In the genomic region with DNA sequence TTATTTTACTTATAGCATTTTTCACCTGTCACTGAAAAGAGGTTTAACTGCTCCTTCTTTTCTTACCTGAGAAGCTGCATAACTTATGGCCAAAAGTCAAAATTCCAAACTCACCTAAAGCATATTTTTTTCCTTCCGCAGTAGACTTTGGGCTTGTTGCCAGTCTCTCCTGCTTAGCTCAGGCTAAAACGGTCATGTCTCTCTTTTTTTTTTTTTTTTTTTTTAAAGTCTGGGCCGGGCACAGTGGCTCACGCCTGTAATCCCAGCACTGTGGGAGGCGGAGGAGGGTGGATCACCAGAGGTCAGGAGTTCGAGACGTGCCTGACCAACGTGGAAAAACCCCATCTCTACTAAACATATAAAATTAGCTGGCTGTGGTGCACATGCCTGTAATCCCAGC, we compare ENCODE assay signal across 14 cellular contexts.
"Had no signal": no experiment of that assay in that cellular context is flagged by ENCODE, and none has a peak within 500 bp of the region (broad histone marks: within the 10 kb centered on the region; RNA-seq: fewer than 3 reads in every experiment).

No MANE protein-coding gene starts in this region.

- H3K4me1 Mint-ChIP-seq: activated CD8-positive, alpha-beta memory T cell treated with anti-CD3 and anti-CD28 coated beads, Interleukin-2, amount 10 ng/mL, durations not matched to agents 7 days and 5 days; activated naive CD8-positive, alpha-beta T cell treated with anti-CD3 and anti-CD28 coated beads for 36 hours; stimulated activated naive CD8-positive, alpha-beta T cell treated with anti-CD3 and anti-CD28 coated beads, Interleukin-15, amount 100 ng/mL, for 72 hours had no signal

- ATAC-seq: activated CD8-positive, alpha-beta memory T cell treated with anti-CD3 and anti-CD28 coated beads, Interleukin-2, amount 10 ng/mL, durations not matched to agents 7 days and 5 days; gastrocnemius medialis; stimulated activated naive CD8-positive, alpha-beta T cell treated with anti-CD3 and anti-CD28 coated beads, Interleukin-15, amount 100 ng/mL, for 72 hours had no signal

- H3K36me3 Mint-ChIP-seq: activated naive CD8-positive, alpha-beta T cell treated with anti-CD3 and anti-CD28 coated beads for 36 hours had no signal

- H3K27me3 ChIP-seq: gastrocnemius medialis, testis had no signal

- H3K27ac Mint-ChIP-seq: activated CD8-positive, alpha-beta memory T cell treated with anti-CD3 and anti-CD28 coated beads, Interleukin-2, amount 10 ng/mL, durations not matched to agents 7 days and 5 days; activated naive CD8-positive, alpha-beta T cell treated with anti-CD3 and anti-CD28 coated beads for 36 hours; activated T-cell treated with anti-CD3 and anti-CD28 coated beads, Interleukin-2, amount 50 U/mL, for 24 hours; stimulated activated naive CD8-positive, alpha-beta T cell treated with anti-CD3 and anti-CD28 coated beads, Interleukin-15, amount 100 ng/mL, for 72 hours had no signal

- H3K4me1 ChIP-seq: gastrocnemius medialis, testis had no signal

- H3K4me3 ChIP-seq: gastrocnemius medialis, testis had no signal

- DNase-seq: activated CD4-positive, alpha-beta T cell treated with anti-CD3 and anti-CD28 coated beads, Interleukin-2, amount 50 U/mL, for 48 hours; activated CD4-positive, CD25-positive, alpha-beta regulatory T cell treated with anti-CD3 and anti-CD28 coated beads, Interleukin-2, amount 50 U/mL, for 72 hours; activated CD8-positive, alpha-beta memory T cell treated with anti-CD3 and anti-CD28 coated beads, Interleukin-2, amount 10 ng/mL, durations not matched to agents 7 days and 5 days; activated effector memory CD4-positive, alpha-beta T cell treated with anti-CD3 and anti-CD28 coated beads, Interleukin-2, amount 50 U/mL, for 16 hours; activated naive CD8-positive, alpha-beta T cell treated with anti-CD3 and anti-CD28 coated beads for 36 hours; activated T-cell treated with anti-CD3 and anti-CD28 coated beads, Interleukin-2, amount 50 U/mL, for 24 hours; anterior cingulate cortex; gastrocnemius medialis; stimulated activated CD4-positive, alpha-beta T cell treated with anti-CD3 and anti-CD28 coated beads, Interleukin-15, amount 100 ng/mL, for 24 hours; stimulated activated CD4-positive, alpha-beta T cell treated with anti-CD3 and anti-CD28 coated beads, Interleukin-4, amount 100 ng/mL, for 24 hours; stimulated activated naive CD8-positive, alpha-beta T cell treated with anti-CD3 and anti-CD28 coated beads, Interleukin-15, amount 100 ng/mL, for 72 hours; testis had no signal

- FAIRE-seq: colon, keratinocyte had no signal

- H3K27me3 Mint-ChIP-seq: activated CD8-positive, alpha-beta memory T cell treated with anti-CD3 and anti-CD28 coated beads, Interleukin-2, amount 10 ng/mL, durations not matched to agents 7 days and 5 days; activated naive CD8-positive, alpha-beta T cell treated with anti-CD3 and anti-CD28 coated beads for 36 hours; stimulated activated naive CD8-positive, alpha-beta T cell treated with anti-CD3 and anti-CD28 coated beads, Interleukin-15, amount 100 ng/mL, for 72 hours had no signal

- H3K27ac ChIP-seq: gastrocnemius medialis, testis had no signal

- H3K9me3 ChIP-seq: gastrocnemius medialis, testis had no signal

- H3K4me3 Mint-ChIP-seq: activated CD8-positive, alpha-beta memory T cell treated with anti-CD3 and anti-CD28 coated beads, Interleukin-2, amount 10 ng/mL, durations not matched to agents 7 days and 5 days; activated naive CD8-positive, alpha-beta T cell treated with anti-CD3 and anti-CD28 coated beads for 36 hours; activated T-cell treated with anti-CD3 and anti-CD28 coated beads, Interleukin-2, amount 50 U/mL, for 24 hours; stimulated activated naive CD8-positive, alpha-beta T cell treated with anti-CD3 and anti-CD28 coated beads, Interleukin-15, amount 100 ng/mL, for 72 hours had no signal

- H3K36me3 ChIP-seq: gastrocnemius medialis had no signal
